ENCODE assay signal across 31 cellular contexts in the genomic region with DNA sequence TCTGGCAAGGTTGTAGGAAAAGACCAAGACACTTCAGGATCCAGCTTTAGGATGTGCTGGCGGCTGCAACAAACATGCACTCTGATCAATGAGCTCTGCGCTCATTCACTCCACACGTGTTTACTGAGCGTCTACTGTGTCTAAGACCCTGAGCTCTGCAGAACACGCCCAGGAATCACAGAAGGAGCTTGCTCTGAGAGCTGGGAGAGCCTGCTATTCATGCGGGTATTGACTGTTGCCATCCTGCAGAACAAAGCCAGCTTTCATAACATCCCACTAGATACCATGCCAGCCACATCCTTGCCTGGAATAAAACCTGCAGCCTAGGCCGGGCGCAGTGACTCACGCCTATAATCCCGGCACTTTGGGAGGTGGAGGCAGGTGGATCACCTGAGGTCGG. TPM values are rescaled to one million over a fixed set of nuclear protein-coding genes. Genes with fewer than 3 reads are reported as not detected.
DNase-seq lines count a peak whose midpoint lies in the region; ATAC-seq, FAIRE-seq and TF ChIP-seq lines count a peak whose summit lies in the region.
"Had no signal": no experiment of that assay in that cellular context is flagged by ENCODE, and none has a peak within 500 bp of the region (broad histone marks: within the 10 kb centered on the region; RNA-seq: fewer than 3 reads in every experiment).

No MANE protein-coding gene starts in this region.

- intact Hi-C loops in right cardiac atrium (cut with DNase I) = no loop called here

- TF ChIP-seq CTCF in cardiac muscle cell (IDR thresholded peaks at IDR 0.05; ENCODE audit: low read depth, low read length) = no peak
- TF ChIP-seq CTCF in brain (conservative IDR thresholded peaks at IDR 0.05) = no peak
- no peak for TF ChIP-seq CTCF in suprapubic skin (IDR thresholded peaks at IDR 0.05)

- TF ChIP-seq POLR2A in suprapubic skin (IDR thresholded peaks at IDR 0.05) = no peak
- no peak for TF ChIP-seq POLR2A in GM12891 (IDR thresholded peaks at IDR 0.05; ENCODE audit: low read depth, low read length)

- no peak for ATAC-seq in right cardiac atrium
- no peak for ATAC-seq in HG03175 (IDR thresholded peaks at IDR 0.05; ENCODE audit: unreplicated experiment)
- no peak for ATAC-seq in T-helper 17 cell
- ATAC-seq: gastroesophageal sphincter, K562 had no signal

- peaks cover 23% of the 10 kb centered on the region for H3K4me1 ChIP-seq in cardiac muscle cell (ENCODE audit: low read depth)
- H3K4me1 ChIP-seq in right cardiac atrium (ENCODE audit: control insufficient read depth, insufficient read depth, low read length) = peaks cover 6% of the 10 kb centered on the region
- peaks cover 11% of the 10 kb centered on the region for H3K4me1 ChIP-seq in suprapubic skin
- H3K4me1 ChIP-seq: BE2C had no signal

- H3K36me3 ChIP-seq in cardiac muscle cell (no peaks in the 10 kb centered on the region), suprapubic skin (no peaks in the 10 kb centered on the region)
- H3K36me3 ChIP-seq: BE2C, brain microvascular endothelial cell, esophagus squamous epithelium, gastroesophageal sphincter, left ventricle myocardium inferior, neutrophil, SJSA1 had no signal

- FAIRE-seq in GM12891 (lab: Jason Lieb, UNC) = no peak
- FAIRE-seq: colon, K562, RCC 7860 had no signal

- H3K27me3 ChIP-seq in cardiac muscle cell = no peaks in the 10 kb centered on the region
- H3K27me3 ChIP-seq in right cardiac atrium (ENCODE audit: control insufficient read depth, insufficient read depth) = no peaks in the 10 kb centered on the region
- H3K27me3 ChIP-seq in suprapubic skin = no peaks in the 10 kb centered on the region
- H3K27me3 ChIP-seq: BE2C, esophagus squamous epithelium, gastroesophageal sphincter, SJSA1 had no signal

- H3K27me3 Mint-ChIP-seq in brain (no peaks in the 10 kb centered on the region), T-helper 17 cell (peaks cover 21% of the 10 kb centered on the region)
- H3K27me3 Mint-ChIP-seq: activated CD4-positive, alpha-beta T cell treated with anti-CD3 and anti-CD28 coated beads, Interleukin-2, amount 10 ng/mL, durations not matched to agents 24 days and 14 days had no signal

- peaks cover 0 to 8% (median 0%) of the 10 kb centered on the region in 5 experiments for H3K9me3 Mint-ChIP-seq in brain
- H3K9me3 Mint-ChIP-seq: activated CD4-positive, alpha-beta T cell treated with anti-CD3 and anti-CD28 coated beads, Interleukin-2, amount 10 ng/mL, durations not matched to agents 24 days and 14 days; T-helper 1 cell treated with Interleukin-12 subunit alpha and Interleukin-12 subunit beta and Interleukin-4 antibody, amounts not matched to agents 30 μg/mL and 1 μg/mL, for 36 hours had no signal

- H3K4me3 ChIP-seq in cardiac muscle cell = no peak overlapping the region
- H3K4me3 ChIP-seq in right cardiac atrium (ENCODE audit: low read length) = no peak overlapping the region
- no peak overlapping the region for H3K4me3 ChIP-seq in suprapubic skin
- H3K4me3 ChIP-seq: esophagus squamous epithelium, gastroesophageal sphincter, K562, left ventricle myocardium inferior, SJSA1, smooth muscle cell had no signal

- no peak for TF ChIP-seq EP300 in suprapubic skin (IDR thresholded peaks at IDR 0.05)

- H3K27ac ChIP-seq in cardiac muscle cell (peak overlapping the region; percentile 17), right cardiac atrium (ENCODE audit: low read length) (no peak overlapping the region), suprapubic skin (peak overlapping the region; percentile 62)
- H3K27ac ChIP-seq: brain microvascular endothelial cell, gastroesophageal sphincter, left ventricle myocardium inferior, neutrophil, SJSA1 had no signal

- no peak for DNase-seq in cardiac muscle cell (ENCODE audit: low read depth in 1 of 2, low spot score in 1 of 2)
- no peak for DNase-seq in right cardiac atrium
- peak; percentile 51 for DNase-seq in medulla oblongata (ENCODE audit: extremely low spot score)
- no peak for DNase-seq in suprapubic skin (ENCODE audit: low spot score in 2 of 2)
- no peak for DNase-seq in GM12891 (ENCODE audit: insufficient read length, low spot score)
- no peak for DNase-seq in T-helper 17 cell
- DNase-seq: activated CD4-positive, alpha-beta T cell treated with anti-CD3 and anti-CD28 coated beads, Interleukin-2, amount 10 ng/mL, durations not matched to agents 24 days and 14 days; activated naive CD4-positive, alpha-beta T cell; activated T-cell treated with anti-CD3 and anti-CD28 coated beads, Interleukin-2, amount 50 U/mL, for 48 hours; BE2C; brain microvascular endothelial cell; COR-L47; DMS79 treated with DMSO at 0.1 percent for 48 hours; effector CD8-positive, alpha-beta T cell; esophagus squamous epithelium; H7; hippocampal formation; left ventricle myocardium inferior; NCI-H1436 treated with DMSO at 0.1 percent for 48 hours; NCI-H524 treated with DMSO at 0.1 percent for 48 hours; stimulated activated CD4-positive, alpha-beta T cell treated with anti-CD3 and anti-CD28 coated beads, Interleukin-2, amount 100 ng/mL, for 24 hours had no signal

- no peak overlapping the region for H3K4me3 Mint-ChIP-seq in brain
- no peak overlapping the region for H3K4me3 Mint-ChIP-seq in T-helper 17 cell
- H3K4me3 Mint-ChIP-seq: activated CD4-positive, alpha-beta T cell treated with anti-CD3 and anti-CD28 coated beads, Interleukin-2, amount 10 ng/mL, durations not matched to agents 24 days and 14 days; T-helper 1 cell treated with Interleukin-12 subunit alpha and Interleukin-12 subunit beta and Interleukin-4 antibody, amounts not matched to agents 30 μg/mL and 1 μg/mL, for 36 hours had no signal

- 88% methylated on average over 11 of the region's 11 CpGs for WGBS in right cardiac atrium
- 57% methylated on average over 11 of the region's 11 CpGs for WGBS in suprapubic skin

- H3K9me3 ChIP-seq in cardiac muscle cell (ENCODE audit: low read depth) (no peaks in the 10 kb centered on the region), right cardiac atrium (ENCODE audit: control insufficient read depth, low read length) (no peaks in the 10 kb centered on the region), suprapubic skin (no peaks in the 10 kb centered on the region), T-helper 17 cell (ENCODE audit: control insufficient read depth, low read length, poor library complexity, severe bottlenecking) (no peaks in the 10 kb centered on the region)
- H3K9me3 ChIP-seq: BE2C, esophagus squamous epithelium, gastroesophageal sphincter, left ventricle myocardium inferior, neutrophil, SJSA1 had no signal

- H3K36me3 Mint-ChIP-seq in brain (peaks cover 58% of the 10 kb centered on the region), T-helper 17 cell (ENCODE audit: low read depth) (no peaks in the 10 kb centered on the region)

- H3K27ac Mint-ChIP-seq in brain (peak overlapping the region in 4 of 5 experiments; percentile 16 to 84 (median 52)), T-helper 17 cell (no peak overlapping the region)
- H3K27ac Mint-ChIP-seq: activated CD4-positive, alpha-beta T cell treated with anti-CD3 and anti-CD28 coated beads, Interleukin-2, amount 10 ng/mL, durations not matched to agents 24 days and 14 days; T-helper 1 cell treated with Interleukin-12 subunit alpha and Interleukin-12 subunit beta and Interleukin-4 antibody, amounts not matched to agents 30 μg/mL and 1 μg/mL, for 36 hours had no signal

- H3K4me1 Mint-ChIP-seq in brain (peaks cover 57% of the 10 kb centered on the region), T-helper 17 cell (peaks cover 2% of the 10 kb centered on the region)
- H3K4me1 Mint-ChIP-seq: activated CD4-positive, alpha-beta T cell treated with anti-CD3 and anti-CD28 coated beads, Interleukin-2, amount 10 ng/mL, durations not matched to agents 24 days and 14 days had no signal

TF ChIP-seq in GM12891, 5 proteins besides CTCF, POLR2A, EP300 and RAD21:
- TF ChIP-seq SPI1 (IDR thresholded peaks at IDR 0.05; ENCODE audit: low read depth, low read length) (no peak), TAF1 (IDR thresholded peaks at IDR 0.05; ENCODE audit: low read depth, low read length) (no peak), POLR2AphosphoS5 (IDR thresholded peaks at IDR 0.05; ENCODE audit: low read depth, low read length) (no peak), PAX5 (IDR thresholded peaks at IDR 0.05; ENCODE audit: insufficient read depth, low read length, severe bottlenecking) (no peak), POU2F2 (IDR thresholded peaks at IDR 0.05; ENCODE audit: low read depth, low read length) (no peak)

RNA-seq across cellular contexts. Expression of a gene that starts 44.1 kb away (rescaled TPM):
- total RNA-seq in cardiac muscle cell = 107 and 122 TPM in 2 replicates
- polyA plus RNA-seq in cardiac muscle cell = 120 and 128 TPM in 2 replicates
- 10 to 100 TPM; 14.7 to 21.8 (median 17.3) TPM for total RNA-seq in right cardiac atrium
- 11.6 TPM for polyA plus RNA-seq in right cardiac atrium
- 127 TPM for polyA plus RNA-seq in brain (ENCODE audit: insufficient read depth, low read depth, low replicate concordance)
- total RNA-seq in suprapubic skin = 10 to 100 TPM; 18.9 to 47.2 (median 33.4) TPM
- 0.26 TPM for polyA plus RNA-seq in GM12891 (2012; ENCODE audit: low read depth, missing spikeins)
- 1 to 10 TPM; 3.3 to 4.4 TPM for total RNA-seq in T-helper 17 cell
